19 cellular contexts compared by ENCODE assay signal in the genomic region with DNA sequence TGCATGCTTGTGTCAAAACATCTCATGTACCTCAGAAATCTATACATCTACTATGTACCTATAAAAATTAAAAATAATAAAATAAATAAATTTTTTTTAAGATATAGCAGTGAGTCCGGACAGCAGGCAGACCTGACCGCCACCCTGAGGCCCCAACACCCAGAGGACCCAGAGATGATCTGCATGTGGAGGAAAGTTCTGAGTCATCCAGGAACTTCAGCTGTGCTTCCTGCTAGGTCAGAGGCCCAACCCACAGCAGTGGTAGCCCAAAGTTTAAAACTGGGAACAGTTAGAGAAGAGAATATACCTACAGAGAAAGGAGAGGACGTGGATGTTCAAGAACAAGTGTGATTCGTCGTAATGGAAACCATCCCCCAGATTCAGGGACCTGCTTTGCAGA.
DNase-seq lines count a peak whose midpoint lies in the region; ATAC-seq and TF ChIP-seq lines count a peak whose summit lies in the region.
"Had no signal": no experiment of that assay in that cellular context is flagged by ENCODE, and none has a peak within 500 bp of the region (broad histone marks: within the 10 kb centered on the region; RNA-seq: fewer than 3 reads in every experiment).

No MANE protein-coding gene starts in this region.

- no TSS peak for BruUV-seq in Calu3 (replicated peaks; lab: Mats Ljungman, UMichigan)
- no TSS peak for BruUV-seq in HCT116 (replicated peaks; lab: Mats Ljungman, UMichigan)

- H3K4me2 ChIP-seq in HCT116 (ENCODE audit: low read length): no peak overlapping the region
- no peak overlapping the region for H3K4me2 ChIP-seq in fibroblast of lung (ENCODE audit: extremely low read depth, insufficient read depth, low read length)
- no peak overlapping the region for H3K4me2 ChIP-seq in neuronal stem cell (ENCODE audit: insufficient read depth, low read length, poor library complexity, severe bottlenecking)
- H3K4me2 ChIP-seq: KMS-11 had no signal

- no peak overlapping the region for H3K27ac Mint-ChIP-seq in Calu3 (ENCODE audit: unreplicated experiment)
- H3K27ac Mint-ChIP-seq: activated naive CD8-positive, alpha-beta T cell treated with anti-CD3 and anti-CD28 coated beads, Interleukin-2, amount 50 U/mL, for 24 hours; activated T-helper 1 cell treated with anti-CD3 and anti-CD28 coated beads, Interleukin-12 subunit alpha, Interleukin-12 subunit beta, Interleukin-2, Interleukin-4 antibody, amounts not matched to agents 30 ng/mL and 10 ng/mL and 1 ng/mL, durations not matched to agents 14 hours and 24 hours and 36 hours; CD4-positive, alpha-beta T cell; type B pancreatic cell had no signal

- H2AFZ ChIP-seq in HCT116 (ENCODE audit: low read depth, low read length, poor library complexity, severe bottlenecking) (peak overlapping the region; percentile 45), fibroblast of lung (ENCODE audit: low read length) (no peak overlapping the region), neuronal stem cell (ENCODE audit: low read length) (no peak overlapping the region)

- TF ChIP-seq RAD21 in HCT116 (IDR thresholded peaks at IDR 0.05; ENCODE audit: low read depth): no peak

- H3K79me2 ChIP-seq in HCT116 (ENCODE audit: insufficient read depth, low read length): no peaks in the 10 kb centered on the region
- no peaks in the 10 kb centered on the region for H3K79me2 ChIP-seq in fibroblast of lung (ENCODE audit: control insufficient read depth, insufficient read depth, low read length)

- H2BK120ac ChIP-seq in neuronal stem cell (ENCODE audit: low read depth, low read length): no peak overlapping the region

- H4K20me1 ChIP-seq in HCT116 (ENCODE audit: insufficient read depth): no peaks in the 10 kb centered on the region
- H4K20me1 ChIP-seq in fibroblast of lung (ENCODE audit: control insufficient read depth, extremely low read depth, insufficient read depth, low read length): no peaks in the 10 kb centered on the region

- TF ChIP-seq CTCF in Calu3 (IDR thresholded peaks at IDR 0.05; ENCODE audit: unreplicated experiment) (no peak), HCT116 (IDR thresholded peaks at IDR 0.05 in 2 of 3, conservative IDR thresholded peaks at IDR 0.05 in 1 of 3; ENCODE audit: borderline replicate concordance in 1 of 3, insufficient read depth in 1 of 3, low read depth in 2 of 3, low read length in 2 of 3) (no peak), fibroblast of lung (conservative IDR thresholded peaks at IDR 0.05 in 1 of 2, IDR thresholded peaks at IDR 0.05 in 1 of 2; ENCODE audit: low read depth in 1 of 2, low read length in 2 of 2) (no peak)

- no peak overlapping the region for H2BK12ac ChIP-seq in neuronal stem cell (ENCODE audit: low read length)

- no peak for TF ChIP-seq POLR2A in HCT116 (IDR thresholded peaks at IDR 0.05; ENCODE audit: borderline replicate concordance, extremely low read depth, insufficient read depth, insufficient read length)

- H3K4me3 ChIP-seq in HCT116 (replicated peaks in 1 of 2; ENCODE audit: low read depth in 1 of 2, low read length in 2 of 2) (no peak overlapping the region), fibroblast of lung (replicated peaks in 1 of 4; ENCODE audit: control extremely low read depth in 1 of 4, insufficient read depth in 1 of 4, low read depth in 3 of 4, low read length in 4 of 4) (no peak overlapping the region), neuronal stem cell (ENCODE audit: low read length in 2 of 2) (no peak overlapping the region)
- H3K4me3 ChIP-seq: cardiac muscle cell had no signal

- H2BK15ac ChIP-seq in neuronal stem cell (ENCODE audit: low read length): no peak overlapping the region

- no peaks in the 10 kb centered on the region for H3K36me3 ChIP-seq in HCT116 (ENCODE audit: control insufficient read depth in 1 of 2, insufficient read depth in 2 of 2, low read length in 2 of 2)
- H3K36me3 ChIP-seq in fibroblast of lung (ENCODE audit: control insufficient read depth, insufficient read depth, low read length): no peaks in the 10 kb centered on the region
- H3K36me3 ChIP-seq in neuronal stem cell (replicated peaks in 1 of 2; ENCODE audit: control insufficient read depth in 2 of 2, insufficient read depth in 2 of 2, low read length in 2 of 2): no peaks in the 10 kb centered on the region
- H3K36me3 ChIP-seq: cardiac muscle cell had no signal

- H4K91ac ChIP-seq in neuronal stem cell (ENCODE audit: low read depth, low read length, poor library complexity): no peak overlapping the region

- ATAC-seq in HCT116 (no peak), GM18517 (IDR thresholded peaks at IDR 0.05; ENCODE audit: unreplicated experiment) (no peak)
- ATAC-seq: activated naive CD8-positive, alpha-beta T cell treated with anti-CD3 and anti-CD28 coated beads, Interleukin-2, amount 50 U/mL, for 24 hours had no signal

- no peak overlapping the region for H3K23ac ChIP-seq in neuronal stem cell (ENCODE audit: low read depth, low read length, poor library complexity)

- H3K9ac ChIP-seq in HCT116 (ENCODE audit: low read length) (no peak overlapping the region), fibroblast of lung (ENCODE audit: insufficient read depth, low read length) (no peak overlapping the region), neuronal stem cell (ENCODE audit: low read depth, low read length, poor library complexity) (no peak overlapping the region)
- H3K9ac ChIP-seq: KMS-11 had no signal

- no peak overlapping the region for H3K27ac ChIP-seq in HCT116 (ENCODE audit: low read depth, low read length)
- no peak overlapping the region for H3K27ac ChIP-seq in fibroblast of lung (ENCODE audit: insufficient read depth, low read length)
- H3K27ac ChIP-seq in neuronal stem cell (replicated peaks; ENCODE audit: low read length): no peak overlapping the region
- H3K27ac ChIP-seq: cardiac muscle cell, KMS-11 had no signal

- no peak overlapping the region for H3K4ac ChIP-seq in neuronal stem cell (ENCODE audit: low read length)

- H3K79me1 ChIP-seq in neuronal stem cell (ENCODE audit: low read depth, low read length): no peaks in the 10 kb centered on the region

- no peaks in the 10 kb centered on the region for H3K36me3 Mint-ChIP-seq in Calu3 (ENCODE audit: insufficient read depth, unreplicated experiment)
- H3K36me3 Mint-ChIP-seq: type B pancreatic cell had no signal

- RAD21 ChIA-PET in HCT116 (lab: Charles Lee; ENCODE audit: low non-redundant PET in 1 of 2, low total read pairs in 2 of 2, uncharacterized antibody in 2 of 2, unreplicated experiment in 2 of 2): no interaction called here

- H2BK5ac ChIP-seq in neuronal stem cell (ENCODE audit: low read length): no peak overlapping the region

- peaks cover 9% of the 10 kb centered on the region for H3K4me1 Mint-ChIP-seq in Calu3 (ENCODE audit: low read depth, unreplicated experiment)
- H3K4me1 Mint-ChIP-seq: activated naive CD8-positive, alpha-beta T cell treated with anti-CD3 and anti-CD28 coated beads, Interleukin-2, amount 50 U/mL, for 24 hours had no signal

- WGBS in neuronal stem cell (ENCODE audit: extremely low coverage in 2 of 2, insufficient read length in 2 of 2, insufficient replicate concordance in 1 of 2), 2 donors: no CpG with 5 or more reads among the region's 5 CpGs

- H3K4me3 Mint-ChIP-seq in Calu3 (ENCODE audit: low read depth, unreplicated experiment): no peak overlapping the region
- H3K4me3 Mint-ChIP-seq: activated naive CD8-positive, alpha-beta T cell treated with anti-CD3 and anti-CD28 coated beads, Interleukin-2, amount 50 U/mL, for 24 hours; activated T-helper 1 cell treated with anti-CD3 and anti-CD28 coated beads, Interleukin-12 subunit alpha, Interleukin-12 subunit beta, Interleukin-2, Interleukin-4 antibody, amounts not matched to agents 30 ng/mL and 10 ng/mL and 1 ng/mL, durations not matched to agents 14 hours and 24 hours and 36 hours; CD4-positive, alpha-beta T cell; type B pancreatic cell had no signal

- no peaks in the 10 kb centered on the region for H3K27me3 ChIP-seq in HCT116 (ENCODE audit: insufficient read depth, low read length)
- peaks cover 7% of the 10 kb centered on the region for H3K27me3 ChIP-seq in fibroblast of lung (ENCODE audit: control insufficient read depth, insufficient read depth, low read length)
- H3K27me3 ChIP-seq in neuronal stem cell (ENCODE audit: control insufficient read depth in 3 of 3, insufficient read depth in 3 of 3, low read depth in 1 of 3, low read length in 3 of 3): no peaks in the 10 kb centered on the region
- H3K27me3 ChIP-seq: cardiac muscle cell had no signal

- H3K4me1 ChIP-seq in HCT116 (ENCODE audit: control insufficient read depth in 1 of 2, insufficient read depth in 2 of 2, low read length in 2 of 2) (peaks cover 0 to 4% of the 10 kb centered on the region in 2 experiments; a peak in 1 of 4 replicates), fibroblast of lung (ENCODE audit: control insufficient read depth, extremely low read depth, insufficient read depth, low read length) (no peaks in the 10 kb centered on the region), neuronal stem cell (ENCODE audit: control insufficient read depth in 2 of 2, insufficient read depth in 1 of 2, low read depth in 1 of 2, low read length in 2 of 2) (peaks cover 0 to 5% of the 10 kb centered on the region in 2 donors)

- H4K8ac ChIP-seq in neuronal stem cell (ENCODE audit: low read depth, low read length): no peak overlapping the region

- intact Hi-C loops in Calu3 (cut with micrococcal nuclease; ENCODE audit: unreplicated experiment) (no loop called here), HCT116 (cut with micrococcal nuclease) (no loop called here)

- DNase-seq in Calu3 (peak; percentile 10), HCT116 (ENCODE audit: low read depth, low spot score) (no peak), RPMI7951 (ENCODE audit: low read depth) (peak; percentile 74), fibroblast of lung (ENCODE audit: low read depth in 2 of 2) (peak; percentile 6 to 21), pons (ENCODE audit: low spot score) (no peak), hepatic stellate cell (ENCODE audit: low spot score) (no peak), neuronal stem cell (ENCODE audit: low spot score) (no peak)
- DNase-seq: activated CD4-positive, CD25-positive, alpha-beta regulatory T cell; activated naive CD8-positive, alpha-beta T cell treated with anti-CD3 and anti-CD28 coated beads, Interleukin-2, amount 50 U/mL, for 24 hours; CD4-positive, alpha-beta T cell; effector CD4-positive, alpha-beta T cell; hypothalamus; kidney glomerular epithelial cell; NCI-H146 had no signal

- H3K9me3 ChIP-seq in HCT116 (ENCODE audit: control insufficient read depth in 1 of 2, insufficient read depth in 1 of 2, low read depth in 1 of 2, low read length in 2 of 2) (no peaks in the 10 kb centered on the region), fibroblast of lung (ENCODE audit: control insufficient read depth, insufficient read depth, low read depth, low read length) (no peaks in the 10 kb centered on the region), neuronal stem cell (replicated peaks in 1 of 2; ENCODE audit: control insufficient read depth in 2 of 2, insufficient read depth in 1 of 2, low read depth in 1 of 2, low read length in 2 of 2) (no peaks in the 10 kb centered on the region)

- POLR2A ChIA-PET in HCT116 (lab: Charles Lee): no interaction called here

- peaks cover 4% of the 10 kb centered on the region for H3K9me3 Mint-ChIP-seq in Calu3 (ENCODE audit: low read depth, unreplicated experiment)
- H3K9me3 Mint-ChIP-seq: activated naive CD8-positive, alpha-beta T cell treated with anti-CD3 and anti-CD28 coated beads, Interleukin-2, amount 50 U/mL, for 24 hours; activated T-helper 1 cell treated with anti-CD3 and anti-CD28 coated beads, Interleukin-12 subunit alpha, Interleukin-12 subunit beta, Interleukin-2, Interleukin-4 antibody, amounts not matched to agents 30 ng/mL and 10 ng/mL and 1 ng/mL, durations not matched to agents 14 hours and 24 hours and 36 hours; CD4-positive, alpha-beta T cell; type B pancreatic cell had no signal

- H3K9me2 ChIP-seq in HCT116 (ENCODE audit: insufficient read depth): no peaks in the 10 kb centered on the region

- no peak overlapping the region for H3K18ac ChIP-seq in neuronal stem cell (ENCODE audit: low read length)

- H3K14ac ChIP-seq in neuronal stem cell (ENCODE audit: low read length): no peak overlapping the region

- no peak overlapping the region for H2AK5ac ChIP-seq in neuronal stem cell (ENCODE audit: low read depth, low read length)

- H3K27me3 Mint-ChIP-seq in Calu3 (ENCODE audit: unreplicated experiment): peaks cover 13% of the 10 kb centered on the region

- CTCF ChIA-PET in Calu3 (lab: Charles Lee) (no interaction called here), HCT116 (lab: Charles Lee) (no interaction called here)

Comparison
In these comparisons a context has a peak if more than half of its experiments do, and no peak if none do; other contexts are left out.
1. DNase-seq: peak in Calu3 (single experiment), RPMI7951 (single experiment) and fibroblast of lung (2 of 2); none in HCT116 (single experiment), pons (single experiment), hepatic stellate cell (single experiment) and neuronal stem cell (single experiment).